1 cellular context compared by ENCODE assay signal in genomic region chr13:41004875-41005693, GRCh38.
TF ChIP-seq lines count a peak whose summit lies in the region.

No MANE protein-coding gene starts in this region.

TF ChIP-seq in K562, 482 proteins besides CTCF, POLR2A, EP300 and RAD21 (continued from another document and continues in another):
- TF ChIP-seq CUX1 (CRISPR knock-in tag; IDR thresholded peaks at IDR 0.05) (no peak), ARID3B (CRISPR knock-in tag; IDR thresholded peaks at IDR 0.05; ENCODE audit: borderline replicate concordance) (no peak), NCOA2 (IDR thresholded peaks at IDR 0.05; ENCODE audit: partially characterized antibody in 2 of 2) (peak in 1 of 2 experiments; percentile 34), DDX20 (tag; IDR thresholded peaks at IDR 0.05; ENCODE audit: low read depth) (no peak), PTRF (tag; IDR thresholded peaks at IDR 0.05) (no peak), CCNT2 (IDR thresholded peaks at IDR 0.05; ENCODE audit: borderline replicate concordance, extremely low read depth, insufficient read length, low read depth, low read length) (peak; percentile 31), KLF1 (tag; IDR thresholded peaks at IDR 0.05) (no peak), ETV6 (IDR thresholded peaks at IDR 0.05; ENCODE audit: borderline replicate concordance in 1 of 2, low read depth in 2 of 2, low read length in 1 of 2) (peak in 1 of 2 experiments; percentile 34; a peak in 1 of 4 replicates), ETV6 (CRISPR knock-in tag; IDR thresholded peaks at IDR 0.05; ENCODE audit: borderline replicate concordance) (no peak), STAT5B (CRISPR knock-in tag; IDR thresholded peaks at IDR 0.05) (no peak), MECOM (CRISPR knock-in tag; IDR thresholded peaks at IDR 0.05) (no peak), FOXJ2 (tag; IDR thresholded peaks at IDR 0.05) (no peak), SLC30A9 (CRISPR knock-in tag; IDR thresholded peaks at IDR 0.05) (no peak), RBM22 (IDR thresholded peaks at IDR 0.05; ENCODE audit: low read depth, low read length, poor library complexity, severe bottlenecking) (no peak), ZNF217 (CRISPR knock-in tag; IDR thresholded peaks at IDR 0.05) (no peak), MEF2D (tag; conservative IDR thresholded peaks at IDR 0.05; ENCODE audit: low read depth) (peak; percentile 74; the same call in 1 of the 2 replicates), CBFA2T3 (IDR thresholded peaks at IDR 0.05) (peak; percentile 78), PPARD (CRISPR knock-in tag; IDR thresholded peaks at IDR 0.05) (no peak), NFE2L1 (tag; IDR thresholded peaks at IDR 0.05; ENCODE audit: borderline replicate concordance, low read depth) (no peak), SMARCB1 (IDR thresholded peaks at IDR 0.05; ENCODE audit: insufficient read length, low read depth) (no peak), ZNF232 (CRISPR knock-in tag; IDR thresholded peaks at IDR 0.05) (no peak), GABPA (tag; conservative IDR thresholded peaks at IDR 0.05; ENCODE audit: low read depth) (peak; percentile 50), CAMTA2 (CRISPR knock-in tag; conservative IDR thresholded peaks at IDR 0.05) (no peak), ZNF644 (tag; IDR thresholded peaks at IDR 0.05; ENCODE audit: low read depth) (no peak), E2F6 (IDR thresholded peaks at IDR 0.05; ENCODE audit: borderline replicate concordance in 1 of 2, extremely low read depth in 1 of 2, insufficient read depth in 1 of 2, insufficient read length in 1 of 2, low read depth in 1 of 2, low read length in 1 of 2, poor library complexity in 1 of 2, severe bottlenecking in 1 of 2) (no peak), MIER1 (IDR thresholded peaks at IDR 0.05; ENCODE audit: low read depth) (no peak), ZSCAN32 (CRISPR knock-in tag; IDR thresholded peaks at IDR 0.05) (no peak), RFX5 (IDR thresholded peaks at IDR 0.05; ENCODE audit: low read depth, low read length) (no peak), CEBPG (CRISPR knock-in tag; IDR thresholded peaks at IDR 0.05) (no peak), CEBPG (tag; conservative IDR thresholded peaks at IDR 0.05 in 1 of 2, IDR thresholded peaks at IDR 0.05 in 1 of 2) (no peak), ARID1B (IDR thresholded peaks at IDR 0.05) (peak; percentile 83), HLTF (IDR thresholded peaks at IDR 0.05) (0 out of 2 replicates have a peak, but pooled peaks have one; percentile 62), IFI16 (CRISPR knock-in tag; IDR thresholded peaks at IDR 0.05) (no peak), DLX4 (CRISPR knock-in tag; IDR thresholded peaks at IDR 0.05) (no peak), ZNF311 (CRISPR knock-in tag; IDR thresholded peaks at IDR 0.05) (no peak), MCM3 (IDR thresholded peaks at IDR 0.05) (no peak), SMAD3 (CRISPR knock-in tag; conservative IDR thresholded peaks at IDR 0.05) (no peak), TRIM28 (IDR thresholded peaks at IDR 0.05) (no peak), JUND (IDR thresholded peaks at IDR 0.05; ENCODE audit: borderline replicate concordance, low read depth, low read length) (no peak), JUND (tag; IDR thresholded peaks at IDR 0.05; ENCODE audit: borderline replicate concordance, low read depth, low read length) (no peak), BHLHE40 (IDR thresholded peaks at IDR 0.05; ENCODE audit: low read length) (no peak), ZNF212 (CRISPR knock-in tag; IDR thresholded peaks at IDR 0.05) (no peak), NFRKB (IDR thresholded peaks at IDR 0.05; ENCODE audit: low read depth) (no peak), ZNF175 (CRISPR knock-in tag; IDR thresholded peaks at IDR 0.05; ENCODE audit: low read depth) (0 out of 2 replicates have a peak, but pooled peaks have one; percentile 4), BRF1 (IDR thresholded peaks at IDR 0.05; ENCODE audit: borderline replicate concordance, extremely low read depth, insufficient read length) (no peak), CREB1 (IDR thresholded peaks at IDR 0.05) (no peak), CREB1 (CRISPR knock-in tag; IDR thresholded peaks at IDR 0.05) (no peak), SIN3A (IDR thresholded peaks at IDR 0.05; ENCODE audit: borderline replicate concordance in 2 of 2, control insufficient read depth in 1 of 2, low read depth in 2 of 2, low read length in 2 of 2) (no peak)
- TF ChIP-seq, protein P1, sequence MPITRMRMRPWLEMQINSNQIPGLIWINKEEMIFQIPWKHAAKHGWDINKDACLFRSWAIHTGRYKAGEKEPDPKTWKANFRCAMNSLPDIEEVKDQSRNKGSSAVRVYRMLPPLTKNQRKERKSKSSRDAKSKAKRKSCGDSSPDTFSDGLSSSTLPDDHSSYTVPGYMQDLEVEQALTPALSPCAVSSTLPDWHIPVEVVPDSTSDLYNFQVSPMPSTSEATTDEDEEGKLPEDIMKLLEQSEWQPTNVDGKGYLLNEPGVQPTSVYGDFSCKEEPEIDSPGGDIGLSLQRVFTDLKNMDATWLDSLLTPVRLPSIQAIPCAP (CRISPR knock-in tag; IDR thresholded peaks at IDR 0.05; ENCODE audit: borderline replicate concordance), result no peak
- TF ChIP-seq, protein P2, sequence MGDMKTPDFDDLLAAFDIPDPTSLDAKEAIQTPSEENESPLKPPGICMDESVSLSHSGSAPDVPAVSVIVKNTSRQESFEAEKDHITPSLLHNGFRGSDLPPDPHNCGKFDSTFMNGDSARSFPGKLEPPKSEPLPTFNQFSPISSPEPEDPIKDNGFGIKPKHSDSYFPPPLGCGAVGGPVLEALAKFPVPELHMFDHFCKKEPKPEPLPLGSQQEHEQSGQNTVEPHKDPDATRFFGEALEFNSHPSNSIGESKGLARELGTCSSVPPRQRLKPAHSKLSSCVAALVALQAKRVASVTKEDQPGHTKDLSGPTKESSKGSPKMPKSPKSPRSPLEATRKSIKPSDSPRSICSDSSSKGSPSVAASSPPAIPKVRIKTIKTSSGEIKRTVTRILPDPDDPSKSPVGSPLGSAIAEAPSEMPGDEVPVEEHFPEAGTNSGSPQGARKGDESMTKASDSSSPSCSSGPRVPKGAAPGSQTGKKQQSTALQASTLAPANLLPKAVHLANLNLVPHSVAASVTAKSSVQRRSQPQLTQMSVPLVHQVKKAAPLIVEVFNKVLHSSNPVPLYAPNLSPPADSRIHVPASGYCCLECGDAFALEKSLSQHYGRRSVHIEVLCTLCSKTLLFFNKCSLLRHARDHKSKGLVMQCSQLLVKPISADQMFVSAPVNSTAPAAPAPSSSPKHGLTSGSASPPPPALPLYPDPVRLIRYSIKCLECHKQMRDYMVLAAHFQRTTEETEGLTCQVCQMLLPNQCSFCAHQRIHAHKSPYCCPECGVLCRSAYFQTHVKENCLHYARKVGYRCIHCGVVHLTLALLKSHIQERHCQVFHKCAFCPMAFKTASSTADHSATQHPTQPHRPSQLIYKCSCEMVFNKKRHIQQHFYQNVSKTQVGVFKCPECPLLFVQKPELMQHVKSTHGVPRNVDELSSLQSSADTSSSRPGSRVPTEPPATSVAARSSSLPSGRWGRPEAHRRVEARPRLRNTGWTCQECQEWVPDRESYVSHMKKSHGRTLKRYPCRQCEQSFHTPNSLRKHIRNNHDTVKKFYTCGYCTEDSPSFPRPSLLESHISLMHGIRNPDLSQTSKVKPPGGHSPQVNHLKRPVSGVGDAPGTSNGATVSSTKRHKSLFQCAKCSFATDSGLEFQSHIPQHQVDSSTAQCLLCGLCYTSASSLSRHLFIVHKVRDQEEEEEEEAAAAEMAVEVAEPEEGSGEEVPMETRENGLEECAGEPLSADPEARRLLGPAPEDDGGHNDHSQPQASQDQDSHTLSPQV (IDR thresholded peaks at IDR 0.05), result no peak
- TF ChIP-seq, protein P3, sequence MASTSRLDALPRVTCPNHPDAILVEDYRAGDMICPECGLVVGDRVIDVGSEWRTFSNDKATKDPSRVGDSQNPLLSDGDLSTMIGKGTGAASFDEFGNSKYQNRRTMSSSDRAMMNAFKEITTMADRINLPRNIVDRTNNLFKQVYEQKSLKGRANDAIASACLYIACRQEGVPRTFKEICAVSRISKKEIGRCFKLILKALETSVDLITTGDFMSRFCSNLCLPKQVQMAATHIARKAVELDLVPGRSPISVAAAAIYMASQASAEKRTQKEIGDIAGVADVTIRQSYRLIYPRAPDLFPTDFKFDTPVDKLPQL (IDR thresholded peaks at IDR 0.05; ENCODE audit: extremely low read depth, insufficient read length), result no peak
- TF ChIP-seq, protein P4, sequence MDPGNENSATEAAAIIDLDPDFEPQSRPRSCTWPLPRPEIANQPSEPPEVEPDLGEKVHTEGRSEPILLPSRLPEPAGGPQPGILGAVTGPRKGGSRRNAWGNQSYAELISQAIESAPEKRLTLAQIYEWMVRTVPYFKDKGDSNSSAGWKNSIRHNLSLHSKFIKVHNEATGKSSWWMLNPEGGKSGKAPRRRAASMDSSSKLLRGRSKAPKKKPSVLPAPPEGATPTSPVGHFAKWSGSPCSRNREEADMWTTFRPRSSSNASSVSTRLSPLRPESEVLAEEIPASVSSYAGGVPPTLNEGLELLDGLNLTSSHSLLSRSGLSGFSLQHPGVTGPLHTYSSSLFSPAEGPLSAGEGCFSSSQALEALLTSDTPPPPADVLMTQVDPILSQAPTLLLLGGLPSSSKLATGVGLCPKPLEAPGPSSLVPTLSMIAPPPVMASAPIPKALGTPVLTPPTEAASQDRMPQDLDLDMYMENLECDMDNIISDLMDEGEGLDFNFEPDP (CRISPR knock-in tag; IDR thresholded peaks at IDR 0.05), result no peak
